ENCODE assay signal across 2 cellular contexts in the genomic region with DNA sequence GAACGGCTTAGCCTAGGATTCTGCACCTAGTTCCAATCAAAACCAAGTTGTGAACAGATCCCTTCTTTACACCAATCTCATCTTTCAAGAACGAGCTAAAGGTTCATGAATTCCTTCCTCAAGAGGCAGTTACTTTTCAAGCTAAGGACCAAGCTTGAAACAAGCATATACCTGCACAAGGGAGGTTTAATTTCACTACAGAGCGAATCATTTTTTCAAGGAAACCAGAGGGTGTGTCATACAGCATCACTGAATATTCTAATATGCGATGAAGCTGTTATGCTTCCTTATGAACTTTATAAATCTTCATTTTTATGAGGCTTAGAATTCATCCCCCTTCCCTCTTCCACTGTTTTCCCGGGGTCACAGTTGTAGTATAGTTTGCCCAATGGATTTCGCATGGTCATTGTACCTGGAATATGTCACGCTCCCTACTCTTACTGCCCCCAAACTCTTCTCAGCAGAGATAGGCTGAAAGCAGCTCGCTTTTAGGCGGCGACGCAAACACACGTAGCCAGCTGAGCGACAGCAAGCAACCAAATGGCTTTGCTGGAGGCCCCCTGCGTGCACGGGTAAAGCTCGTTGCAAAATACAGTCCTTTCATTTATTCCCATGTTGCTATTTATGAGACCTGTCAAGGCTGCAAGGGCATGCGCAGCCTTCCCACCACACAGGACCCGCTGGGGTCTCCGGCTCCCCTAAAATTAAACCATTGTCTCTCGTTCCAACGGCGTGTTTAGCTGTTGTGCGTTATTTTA.
TF ChIP-seq lines count a peak whose summit lies in the region.

No MANE protein-coding gene starts in this region.

TF ChIP-seq in WTC11, 78 proteins besides CTCF, POLR2A, EP300 and RAD21:
- TF ChIP-seq CREB1 (CRISPR knock-in tag; IDR thresholded peaks at IDR 0.05) (0 out of 2 replicates have a peak, but pooled peaks have one; percentile 34), NFYB (CRISPR knock-in tag; conservative IDR thresholded peaks at IDR 0.05; ENCODE audit: low read depth) (no peak), ZNF671 (CRISPR knock-in tag; IDR thresholded peaks at IDR 0.05) (no peak)

TF ChIP-seq in HepG2, 621 proteins besides CTCF, POLR2A, EP300 and RAD21 (continues in another document):
- no peak for TF ChIP-seq MTA3 (CRISPR knock-in tag; IDR thresholded peaks at IDR 0.05)
- TF ChIP-seq, protein P1, sequence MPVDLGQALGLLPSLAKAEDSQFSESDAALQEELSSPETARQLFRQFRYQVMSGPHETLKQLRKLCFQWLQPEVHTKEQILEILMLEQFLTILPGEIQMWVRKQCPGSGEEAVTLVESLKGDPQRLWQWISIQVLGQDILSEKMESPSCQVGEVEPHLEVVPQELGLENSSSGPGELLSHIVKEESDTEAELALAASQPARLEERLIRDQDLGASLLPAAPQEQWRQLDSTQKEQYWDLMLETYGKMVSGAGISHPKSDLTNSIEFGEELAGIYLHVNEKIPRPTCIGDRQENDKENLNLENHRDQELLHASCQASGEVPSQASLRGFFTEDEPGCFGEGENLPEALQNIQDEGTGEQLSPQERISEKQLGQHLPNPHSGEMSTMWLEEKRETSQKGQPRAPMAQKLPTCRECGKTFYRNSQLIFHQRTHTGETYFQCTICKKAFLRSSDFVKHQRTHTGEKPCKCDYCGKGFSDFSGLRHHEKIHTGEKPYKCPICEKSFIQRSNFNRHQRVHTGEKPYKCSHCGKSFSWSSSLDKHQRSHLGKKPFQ (CRISPR knock-in tag; IDR thresholded peaks at IDR 0.05; ENCODE audit: insufficient replicate concordance), result no peak
- TF ChIP-seq ZNF572 (CRISPR knock-in tag; IDR thresholded peaks at IDR 0.05), result no peak
- no peak for TF ChIP-seq SMARCE1 (IDR thresholded peaks at IDR 0.05; ENCODE audit: borderline replicate concordance)
- no peak for TF ChIP-seq ZNF569 (CRISPR knock-in tag; IDR thresholded peaks at IDR 0.05; ENCODE audit: borderline replicate concordance)
- TF ChIP-seq CEBPG (CRISPR knock-in tag; IDR thresholded peaks at IDR 0.05), result peak; percentile 5; the same call in 1 of the 2 replicates
- TF ChIP-seq ZNF251 (CRISPR knock-in tag; IDR thresholded peaks at IDR 0.05), result no peak
- TF ChIP-seq, protein P2, sequence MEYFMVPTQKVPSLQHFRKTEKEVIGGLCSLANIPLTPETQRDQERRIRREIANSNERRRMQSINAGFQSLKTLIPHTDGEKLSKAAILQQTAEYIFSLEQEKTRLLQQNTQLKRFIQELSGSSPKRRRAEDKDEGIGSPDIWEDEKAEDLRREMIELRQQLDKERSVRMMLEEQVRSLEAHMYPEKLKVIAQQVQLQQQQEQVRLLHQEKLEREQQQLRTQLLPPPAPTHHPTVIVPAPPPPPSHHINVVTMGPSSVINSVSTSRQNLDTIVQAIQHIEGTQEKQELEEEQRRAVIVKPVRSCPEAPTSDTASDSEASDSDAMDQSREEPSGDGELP (IDR thresholded peaks at IDR 0.05; ENCODE audit: borderline replicate concordance, low read depth), result peak; percentile 76; the same call in 1 of the 2 replicates
- TF ChIP-seq ZNF619 (CRISPR knock-in tag; IDR thresholded peaks at IDR 0.05), result no peak
- TF ChIP-seq, protein P3, sequence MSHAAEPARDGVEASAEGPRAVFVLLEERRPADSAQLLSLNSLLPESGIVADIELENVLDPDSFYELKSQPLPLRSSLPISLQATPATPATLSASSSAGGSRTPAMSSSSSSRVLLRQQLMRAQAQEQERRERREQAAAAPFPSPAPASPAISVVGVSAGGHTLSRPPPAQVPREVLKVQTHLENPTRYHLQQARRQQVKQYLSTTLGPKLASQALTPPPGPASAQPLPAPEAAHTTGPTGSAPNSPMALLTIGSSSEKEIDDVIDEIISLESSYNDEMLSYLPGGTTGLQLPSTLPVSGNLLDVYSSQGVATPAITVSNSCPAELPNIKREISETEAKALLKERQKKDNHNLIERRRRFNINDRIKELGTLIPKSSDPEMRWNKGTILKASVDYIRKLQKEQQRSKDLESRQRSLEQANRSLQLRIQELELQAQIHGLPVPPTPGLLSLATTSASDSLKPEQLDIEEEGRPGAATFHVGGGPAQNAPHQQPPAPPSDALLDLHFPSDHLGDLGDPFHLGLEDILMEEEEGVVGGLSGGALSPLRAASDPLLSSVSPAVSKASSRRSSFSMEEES (CRISPR knock-in tag; IDR thresholded peaks at IDR 0.05), result 0 out of 2 replicates have a peak, but pooled peaks have one; percentile 23
- 0 out of 2 replicates have a peak, but pooled peaks have one; percentile 24 for TF ChIP-seq ZNF12 (CRISPR knock-in tag; IDR thresholded peaks at IDR 0.05)
- TF ChIP-seq, protein P4, sequence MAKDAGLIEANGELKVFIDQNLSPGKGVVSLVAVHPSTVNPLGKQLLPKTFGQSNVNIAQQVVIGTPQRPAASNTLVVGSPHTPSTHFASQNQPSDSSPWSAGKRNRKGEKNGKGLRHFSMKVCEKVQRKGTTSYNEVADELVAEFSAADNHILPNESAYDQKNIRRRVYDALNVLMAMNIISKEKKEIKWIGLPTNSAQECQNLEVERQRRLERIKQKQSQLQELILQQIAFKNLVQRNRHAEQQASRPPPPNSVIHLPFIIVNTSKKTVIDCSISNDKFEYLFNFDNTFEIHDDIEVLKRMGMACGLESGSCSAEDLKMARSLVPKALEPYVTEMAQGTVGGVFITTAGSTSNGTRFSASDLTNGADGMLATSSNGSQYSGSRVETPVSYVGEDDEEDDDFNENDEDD (CRISPR knock-in tag; IDR thresholded peaks at IDR 0.05; ENCODE audit: borderline replicate concordance), result peak; percentile 44; the same call in 1 of the 2 replicates
- no peak for TF ChIP-seq ZNF781 (CRISPR knock-in tag; IDR thresholded peaks at IDR 0.05; ENCODE audit: borderline replicate concordance, not compliant biosample characterization)
- no peak for TF ChIP-seq ZNF709 (CRISPR knock-in tag; IDR thresholded peaks at IDR 0.05)
- TF ChIP-seq FOXK1 (CRISPR knock-in tag; IDR thresholded peaks at IDR 0.05; ENCODE audit: borderline replicate concordance, low read depth), result peak; percentile 62; the same call in 1 of the 2 replicates
- TF ChIP-seq RFX1 (IDR thresholded peaks at IDR 0.05), result no peak
- TF ChIP-seq GATA4 (IDR thresholded peaks at IDR 0.05; ENCODE audit: borderline replicate concordance, low read depth), result no peak
- TF ChIP-seq, protein P5, sequence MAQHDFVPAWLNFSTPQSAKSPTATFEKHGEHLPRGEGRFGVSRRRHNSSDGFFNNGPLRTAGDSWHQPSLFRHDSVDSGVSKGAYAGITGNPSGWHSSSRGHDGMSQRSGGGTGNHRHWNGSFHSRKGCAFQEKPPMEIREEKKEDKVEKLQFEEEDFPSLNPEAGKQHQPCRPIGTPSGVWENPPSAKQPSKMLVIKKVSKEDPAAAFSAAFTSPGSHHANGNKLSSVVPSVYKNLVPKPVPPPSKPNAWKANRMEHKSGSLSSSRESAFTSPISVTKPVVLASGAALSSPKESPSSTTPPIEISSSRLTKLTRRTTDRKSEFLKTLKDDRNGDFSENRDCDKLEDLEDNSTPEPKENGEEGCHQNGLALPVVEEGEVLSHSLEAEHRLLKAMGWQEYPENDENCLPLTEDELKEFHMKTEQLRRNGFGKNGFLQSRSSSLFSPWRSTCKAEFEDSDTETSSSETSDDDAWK (CRISPR knock-in tag; IDR thresholded peaks at IDR 0.05), result no peak
- no peak for TF ChIP-seq NR3C1 (CRISPR knock-in tag; IDR thresholded peaks at IDR 0.05)
- TF ChIP-seq, protein P6, sequence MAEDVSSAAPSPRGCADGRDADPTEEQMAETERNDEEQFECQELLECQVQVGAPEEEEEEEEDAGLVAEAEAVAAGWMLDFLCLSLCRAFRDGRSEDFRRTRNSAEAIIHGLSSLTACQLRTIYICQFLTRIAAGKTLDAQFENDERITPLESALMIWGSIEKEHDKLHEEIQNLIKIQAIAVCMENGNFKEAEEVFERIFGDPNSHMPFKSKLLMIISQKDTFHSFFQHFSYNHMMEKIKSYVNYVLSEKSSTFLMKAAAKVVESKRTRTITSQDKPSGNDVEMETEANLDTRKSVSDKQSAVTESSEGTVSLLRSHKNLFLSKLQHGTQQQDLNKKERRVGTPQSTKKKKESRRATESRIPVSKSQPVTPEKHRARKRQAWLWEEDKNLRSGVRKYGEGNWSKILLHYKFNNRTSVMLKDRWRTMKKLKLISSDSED (CRISPR knock-in tag; IDR thresholded peaks at IDR 0.05), result no peak
- TF ChIP-seq, protein P7, sequence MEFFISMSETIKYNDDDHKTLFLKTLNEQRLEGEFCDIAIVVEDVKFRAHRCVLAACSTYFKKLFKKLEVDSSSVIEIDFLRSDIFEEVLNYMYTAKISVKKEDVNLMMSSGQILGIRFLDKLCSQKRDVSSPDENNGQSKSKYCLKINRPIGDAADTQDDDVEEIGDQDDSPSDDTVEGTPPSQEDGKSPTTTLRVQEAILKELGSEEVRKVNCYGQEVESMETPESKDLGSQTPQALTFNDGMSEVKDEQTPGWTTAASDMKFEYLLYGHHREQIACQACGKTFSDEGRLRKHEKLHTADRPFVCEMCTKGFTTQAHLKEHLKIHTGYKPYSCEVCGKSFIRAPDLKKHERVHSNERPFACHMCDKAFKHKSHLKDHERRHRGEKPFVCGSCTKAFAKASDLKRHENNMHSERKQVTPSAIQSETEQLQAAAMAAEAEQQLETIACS (CRISPR knock-in tag; IDR thresholded peaks at IDR 0.05), result no peak
- peak; percentile 49 for TF ChIP-seq NFYB (CRISPR knock-in tag; IDR thresholded peaks at IDR 0.05)
- no peak for TF ChIP-seq ATRX (CRISPR knock-in tag; IDR thresholded peaks at IDR 0.05; ENCODE audit: borderline replicate concordance)
- no peak for TF ChIP-seq STAG1 (CRISPR knock-in tag; IDR thresholded peaks at IDR 0.05)
- no peak for TF ChIP-seq REL (CRISPR knock-in tag; conservative IDR thresholded peaks at IDR 0.05)
- TF ChIP-seq ZFP90 (CRISPR knock-in tag; IDR thresholded peaks at IDR 0.05; ENCODE audit: borderline replicate concordance), result 0 out of 2 replicates have a peak, but pooled peaks have one; percentile 10
- TF ChIP-seq, protein P8, sequence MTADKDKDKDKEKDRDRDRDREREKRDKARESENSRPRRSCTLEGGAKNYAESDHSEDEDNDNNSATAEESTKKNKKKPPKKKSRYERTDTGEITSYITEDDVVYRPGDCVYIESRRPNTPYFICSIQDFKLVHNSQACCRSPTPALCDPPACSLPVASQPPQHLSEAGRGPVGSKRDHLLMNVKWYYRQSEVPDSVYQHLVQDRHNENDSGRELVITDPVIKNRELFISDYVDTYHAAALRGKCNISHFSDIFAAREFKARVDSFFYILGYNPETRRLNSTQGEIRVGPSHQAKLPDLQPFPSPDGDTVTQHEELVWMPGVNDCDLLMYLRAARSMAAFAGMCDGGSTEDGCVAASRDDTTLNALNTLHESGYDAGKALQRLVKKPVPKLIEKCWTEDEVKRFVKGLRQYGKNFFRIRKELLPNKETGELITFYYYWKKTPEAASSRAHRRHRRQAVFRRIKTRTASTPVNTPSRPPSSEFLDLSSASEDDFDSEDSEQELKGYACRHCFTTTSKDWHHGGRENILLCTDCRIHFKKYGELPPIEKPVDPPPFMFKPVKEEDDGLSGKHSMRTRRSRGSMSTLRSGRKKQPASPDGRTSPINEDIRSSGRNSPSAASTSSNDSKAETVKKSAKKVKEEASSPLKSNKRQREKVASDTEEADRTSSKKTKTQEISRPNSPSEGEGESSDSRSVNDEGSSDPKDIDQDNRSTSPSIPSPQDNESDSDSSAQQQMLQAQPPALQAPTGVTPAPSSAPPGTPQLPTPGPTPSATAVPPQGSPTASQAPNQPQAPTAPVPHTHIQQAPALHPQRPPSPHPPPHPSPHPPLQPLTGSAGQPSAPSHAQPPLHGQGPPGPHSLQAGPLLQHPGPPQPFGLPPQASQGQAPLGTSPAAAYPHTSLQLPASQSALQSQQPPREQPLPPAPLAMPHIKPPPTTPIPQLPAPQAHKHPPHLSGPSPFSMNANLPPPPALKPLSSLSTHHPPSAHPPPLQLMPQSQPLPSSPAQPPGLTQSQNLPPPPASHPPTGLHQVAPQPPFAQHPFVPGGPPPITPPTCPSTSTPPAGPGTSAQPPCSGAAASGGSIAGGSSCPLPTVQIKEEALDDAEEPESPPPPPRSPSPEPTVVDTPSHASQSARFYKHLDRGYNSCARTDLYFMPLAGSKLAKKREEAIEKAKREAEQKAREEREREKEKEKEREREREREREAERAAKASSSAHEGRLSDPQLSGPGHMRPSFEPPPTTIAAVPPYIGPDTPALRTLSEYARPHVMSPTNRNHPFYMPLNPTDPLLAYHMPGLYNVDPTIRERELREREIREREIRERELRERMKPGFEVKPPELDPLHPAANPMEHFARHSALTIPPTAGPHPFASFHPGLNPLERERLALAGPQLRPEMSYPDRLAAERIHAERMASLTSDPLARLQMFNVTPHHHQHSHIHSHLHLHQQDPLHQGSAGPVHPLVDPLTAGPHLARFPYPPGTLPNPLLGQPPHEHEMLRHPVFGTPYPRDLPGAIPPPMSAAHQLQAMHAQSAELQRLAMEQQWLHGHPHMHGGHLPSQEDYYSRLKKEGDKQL (CRISPR knock-in tag; IDR thresholded peaks at IDR 0.05; ENCODE audit: low read depth), result no peak
- TF ChIP-seq ZNF543 (CRISPR knock-in tag; IDR thresholded peaks at IDR 0.05), result no peak; the same call in 1 of the 2 replicates
- TF ChIP-seq KLF13 (CRISPR knock-in tag; IDR thresholded peaks at IDR 0.05), result no peak
- TF ChIP-seq NFKBIZ (CRISPR knock-in tag; IDR thresholded peaks at IDR 0.05), result no peak
- no peak for TF ChIP-seq NPAS2 (CRISPR knock-in tag; IDR thresholded peaks at IDR 0.05; ENCODE audit: borderline replicate concordance)
- TF ChIP-seq ZNF558 (CRISPR knock-in tag; IDR thresholded peaks at IDR 0.05; ENCODE audit: borderline replicate concordance), result no peak
- TF ChIP-seq KAT2B (IDR thresholded peaks at IDR 0.05; ENCODE audit: borderline replicate concordance, low read depth, low read length), result no peak
- no peak for TF ChIP-seq HNRNPLL (IDR thresholded peaks at IDR 0.05; ENCODE audit: low read depth, low read length, poor library complexity, severe bottlenecking)
- no peak for TF ChIP-seq SOX6 (IDR thresholded peaks at IDR 0.05)
- 0 out of 2 replicates have a peak, but pooled peaks have one; percentile 30 for TF ChIP-seq SOX6 (CRISPR knock-in tag; IDR thresholded peaks at IDR 0.05)
- TF ChIP-seq MEIS2 (CRISPR knock-in tag; IDR thresholded peaks at IDR 0.05), result no peak
- peak; percentile 92 for TF ChIP-seq ATF1 (CRISPR knock-in tag; IDR thresholded peaks at IDR 0.05)
- no peak for TF ChIP-seq NRL (CRISPR knock-in tag; IDR thresholded peaks at IDR 0.05; ENCODE audit: borderline replicate concordance)
- peak; percentile 15; the same call in 1 of the 2 replicates for TF ChIP-seq KMT2A (CRISPR knock-in tag; IDR thresholded peaks at IDR 0.05)
- TF ChIP-seq SP2 (CRISPR knock-in tag; IDR thresholded peaks at IDR 0.05), result no peak
- TF ChIP-seq, protein P9, sequence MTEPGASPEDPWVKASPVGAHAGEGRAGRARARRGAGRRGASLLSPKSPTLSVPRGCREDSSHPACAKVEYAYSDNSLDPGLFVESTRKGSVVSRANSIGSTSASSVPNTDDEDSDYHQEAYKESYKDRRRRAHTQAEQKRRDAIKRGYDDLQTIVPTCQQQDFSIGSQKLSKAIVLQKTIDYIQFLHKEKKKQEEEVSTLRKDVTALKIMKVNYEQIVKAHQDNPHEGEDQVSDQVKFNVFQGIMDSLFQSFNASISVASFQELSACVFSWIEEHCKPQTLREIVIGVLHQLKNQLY (CRISPR knock-in tag; IDR thresholded peaks at IDR 0.05), result no peak
- TF ChIP-seq ELF1 (CRISPR knock-in tag; IDR thresholded peaks at IDR 0.05), result no peak
